ENCODE assay signal across 1 cellular context in genomic region chr1:203601717-203602309, GRCh38.
TF ChIP-seq lines count a peak whose summit lies in the region.

No MANE protein-coding gene starts in this region.

TF ChIP-seq in K562, 482 proteins besides CTCF, POLR2A, EP300 and RAD21 (continued from another document):
- TF ChIP-seq MTF1 (CRISPR knock-in tag; IDR thresholded peaks at IDR 0.05; ENCODE audit: borderline replicate concordance) (no peak), ZNF134 (CRISPR knock-in tag; conservative IDR thresholded peaks at IDR 0.05) (no peak), TOE1 (IDR thresholded peaks at IDR 0.05; ENCODE audit: borderline replicate concordance) (no peak), TOE1 (CRISPR knock-in tag; IDR thresholded peaks at IDR 0.05; ENCODE audit: borderline replicate concordance, low read depth) (no peak), MNT (conservative IDR thresholded peaks at IDR 0.05) (no peak)
